ENCODE assay signal across 11 cellular contexts in the genomic region with DNA sequence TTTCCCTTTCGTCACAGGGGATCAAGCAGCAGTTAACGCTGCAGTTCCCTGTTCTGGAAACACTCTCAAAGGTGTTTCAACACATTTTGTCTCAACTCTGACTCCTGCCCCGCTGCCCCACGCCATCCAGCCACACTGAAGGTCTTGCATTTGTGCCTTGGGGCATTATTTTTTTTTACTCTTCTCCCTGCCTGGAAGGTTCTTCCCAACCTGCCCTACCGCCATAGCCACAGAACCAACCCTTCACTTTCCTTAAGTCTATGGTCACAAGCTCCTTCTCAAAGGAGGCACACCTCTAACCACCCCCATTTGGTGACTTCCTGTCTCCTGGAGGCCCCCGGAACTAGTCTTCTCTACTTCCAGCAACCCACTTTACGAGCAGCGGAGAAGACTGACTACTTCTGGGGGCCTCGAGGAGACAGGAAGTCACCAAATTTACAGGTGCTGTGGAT. TPM values are rescaled to one million over a fixed set of nuclear protein-coding genes. Genes with fewer than 3 reads are reported as not detected.
DNase-seq lines count a peak whose midpoint lies in the region; ATAC-seq and TF ChIP-seq lines count a peak whose summit lies in the region.
"Had no signal": no experiment of that assay in that cellular context is flagged by ENCODE, and none has a peak within 500 bp of the region (broad histone marks: within the 10 kb centered on the region; RNA-seq: fewer than 3 reads in every experiment).

No MANE protein-coding gene starts in this region.

- H3K79me2 ChIP-seq in hepatocyte, result no peaks in the 10 kb centered on the region

- no peaks in the 10 kb centered on the region for H4K20me1 ChIP-seq in hepatocyte (ENCODE audit: insufficient read depth, poor library complexity, severe bottlenecking)

- peak overlapping the region; percentile 26 for H2AFZ ChIP-seq in hepatocyte

- H3K4me3 ChIP-seq in CD8-positive, alpha-beta memory T cell (ENCODE audit: low read length), result peak overlapping the region; percentile 37
- H3K4me3 ChIP-seq in hepatocyte, result no peak overlapping the region

- H3K36me3 Mint-ChIP-seq in CD8-positive, alpha-beta memory T cell, result peaks cover 0 to 3% (median 0%) of the 10 kb centered on the region in 3 donors

- no peak overlapping the region for H3K27ac ChIP-seq in CD8-positive, alpha-beta memory T cell (ENCODE audit: low read depth, low read length)
- H3K27ac ChIP-seq in hepatocyte, result no peak overlapping the region

- no peaks in the 10 kb centered on the region for H3K9me2 ChIP-seq in hepatocyte (replicated peaks; ENCODE audit: insufficient read depth)

- H3K27ac Mint-ChIP-seq in CD8-positive, alpha-beta memory T cell, result peak overlapping the region in 5 of 8 donors; percentile 1 to 79 (median 41)

- ATAC-seq in GM21619 (IDR thresholded peaks at IDR 0.05; ENCODE audit: unreplicated experiment) (peak; percentile 64), HG02973 (IDR thresholded peaks at IDR 0.05; ENCODE audit: unreplicated experiment) (no peak)
- ATAC-seq: left cardiac atrium had no signal

- peak overlapping the region; percentile 53 to 87 (median 76) for H3K4me3 Mint-ChIP-seq in CD8-positive, alpha-beta memory T cell

- no peaks in the 10 kb centered on the region for H3K27me3 ChIP-seq in CD8-positive, alpha-beta memory T cell (ENCODE audit: insufficient read depth, low read length, poor library complexity, severe bottlenecking)
- no peaks in the 10 kb centered on the region for H3K27me3 ChIP-seq in hepatocyte

- CTCF ChIA-PET in CD8-positive, alpha-beta memory T cell (lab: Charles Lee), result no interaction called here

- peaks cover 7 to 14% (median 9%) of the 10 kb centered on the region in 3 donors for H3K4me1 Mint-ChIP-seq in CD8-positive, alpha-beta memory T cell

- WGBS in hepatocyte (ENCODE audit: low lambda C conversion rate, missing lambda C conversion rate), result 57% methylated on average over 9 of the region's 9 CpGs

- H3K9me3 ChIP-seq in CD8-positive, alpha-beta memory T cell (ENCODE audit: low read length), result no peaks in the 10 kb centered on the region
- no peaks in the 10 kb centered on the region for H3K9me3 ChIP-seq in hepatocyte (ENCODE audit: low read depth)

- TF ChIP-seq CTCF in hepatocyte (IDR thresholded peaks at IDR 0.05; ENCODE audit: poor library complexity), result no peak

- no peaks in the 10 kb centered on the region for H3K36me3 ChIP-seq in CD8-positive, alpha-beta memory T cell (ENCODE audit: insufficient read depth, low read length)
- H3K36me3 ChIP-seq in hepatocyte (replicated peaks; ENCODE audit: insufficient read depth, low read depth), result no peaks in the 10 kb centered on the region

- H3K4me1 ChIP-seq in CD8-positive, alpha-beta memory T cell (ENCODE audit: insufficient read depth, low read length), result no peaks in the 10 kb centered on the region
- no peaks in the 10 kb centered on the region for H3K4me1 ChIP-seq in hepatocyte (ENCODE audit: insufficient read depth)

- peak in 2 of 5 donors; percentile 47 to 51 for DNase-seq in CD8-positive, alpha-beta memory T cell
- DNase-seq in NOMO-1 treated with dmso at 0.1 percent for 144 hours (lab: John Stamatoyannopoulos, UW; ENCODE audit: unreplicated experiment) (peak; percentile 87), hepatocyte (ENCODE audit: low spot score) (no peak), H4 (ENCODE audit: low spot score) (no peak), NCI-H510A treated with DMSO at 0.1 percent for 48 hours (lab: John Stamatoyannopoulos, UW) (no peak)
- DNase-seq in effector CD8-positive, alpha-beta T cell (lab: John Stamatoyannopoulos, UW), result no peak
- DNase-seq: left cardiac atrium, NCI-H1092 treated with DMSO at 0.1 percent for 48 hours had no signal

- H3K4me2 ChIP-seq in hepatocyte, result peak overlapping the region; percentile 26

- peaks cover 3 to 23% of the 10 kb centered on the region in 2 donors for H3K27me3 Mint-ChIP-seq in CD8-positive, alpha-beta memory T cell

- H3K9me3 Mint-ChIP-seq in CD8-positive, alpha-beta memory T cell, result peaks cover 0 to 3% (median 0%) of the 10 kb centered on the region in 5 donors

- POLR2A ChIA-PET in CD8-positive, alpha-beta memory T cell (lab: Charles Lee), result no interaction called here

RNA-seq across cellular contexts. Expression of a gene that starts 17.2 kb away (rescaled TPM):
- under 1 TPM; 0.20 to 0.35 TPM for total RNA-seq in CD8-positive, alpha-beta memory T cell
- not detected for polyA plus RNA-seq in CD8-positive, alpha-beta memory T cell
- total RNA-seq in hepatocyte, result 1.6 and 1.7 TPM in 2 replicates
- 0.12 and 1.4 TPM in 2 replicates for polyA plus RNA-seq in hepatocyte
- not detected in 2 replicates for total RNA-seq in H4 (2014; rRNA removed; shearing (Covaris generic))
- total RNA-seq: Daoy had no signal
